ENCODE assay signal across 16 cellular contexts in genomic region chr9:8760000-8760767, GRCh38.
"Had no signal": no experiment of that assay in that cellular context is flagged by ENCODE, and none has a peak within 500 bp of the region (broad histone marks: within the 10 kb centered on the region; RNA-seq: fewer than 3 reads in every experiment).

No MANE protein-coding gene starts in this region.

- H3K4me3 Mint-ChIP-seq: activated naive CD4-positive, alpha-beta T cell treated with anti-CD3 and anti-CD28 coated beads for 36 hours; activated T-helper 17 cell treated with anti-CD3 and anti-CD28 coated beads, Interleukin-2, amount 50 U/mL, for 72 hours; neural crest cell; T-cell had no signal

- H3K9me3 Mint-ChIP-seq: activated naive CD4-positive, alpha-beta T cell treated with anti-CD3 and anti-CD28 coated beads for 36 hours; T-cell had no signal

- H3K27ac Mint-ChIP-seq: activated naive CD4-positive, alpha-beta T cell treated with anti-CD3 and anti-CD28 coated beads for 36 hours; activated T-helper 17 cell treated with anti-CD3 and anti-CD28 coated beads, Interleukin-2, amount 50 U/mL, for 72 hours; T-cell had no signal

- H3K36me3 Mint-ChIP-seq: T-cell had no signal

- ATAC-seq: activated CD4-positive, CD25-positive, alpha-beta regulatory T cell treated with anti-CD3 and anti-CD28 coated beads, Interleukin-2, amount 50 U/mL, for 24 hours; activated T-helper 17 cell treated with anti-CD3 and anti-CD28 coated beads, Interleukin-2, amount 50 U/mL, for 72 hours; sciatic nerve; T-cell had no signal

- H3K4me1 Mint-ChIP-seq: activated T-helper 17 cell treated with anti-CD3 and anti-CD28 coated beads, Interleukin-2, amount 50 U/mL, for 72 hours; T-cell had no signal

- DNase-seq: activated naive CD4-positive, alpha-beta T cell treated with anti-CD3 and anti-CD28 coated beads for 36 hours; activated T-cell treated with anti-CD3 and anti-CD28 coated beads for 4 hours; adrenal gland; colonic mucosa; hypothalamus; kidney glomerular epithelial cell; mesenchymal stem cell; ovary; spleen; T-cell; T-helper 9 cell; tibial artery had no signal

- H3K27me3 Mint-ChIP-seq: T-cell had no signal
